25 cellular contexts compared by ENCODE assay signal in genomic region chr4:110778526-110778925, GRCh38.
"Had no signal": no experiment of that assay in that cellular context is flagged by ENCODE, and none has a peak within 500 bp of the region (broad histone marks: within the 10 kb centered on the region; RNA-seq: fewer than 3 reads in every experiment).

No MANE protein-coding gene starts in this region.

- FAIRE-seq: keratinocyte had no signal

- H3K9me3 ChIP-seq: ascending aorta, esophagus squamous epithelium, spleen, thyroid gland had no signal

- H3K36me3 ChIP-seq: ascending aorta, cardiac muscle cell, esophagus squamous epithelium, spleen, thyroid gland had no signal

- H3K4me1 ChIP-seq: ascending aorta, esophagus squamous epithelium, spleen, thyroid gland had no signal

- H3K27me3 ChIP-seq: ascending aorta, cardiac muscle cell, esophagus squamous epithelium, spleen, thyroid gland had no signal

- ATAC-seq: effector memory CD8-positive, alpha-beta T cell; left lobe of liver; sciatic nerve; T-helper 17 cell had no signal

- H3K27ac ChIP-seq: ascending aorta, cardiac muscle cell, esophagus squamous epithelium, spleen, thyroid gland, VCaP had no signal

- DNase-seq: activated CD4-positive, alpha-beta T cell treated with anti-CD3 and anti-CD28 coated beads, Interleukin-2, amount 50 U/mL, for 1 hour; activated CD4-positive, CD25-positive, alpha-beta regulatory T cell treated with anti-CD3 and anti-CD28 coated beads, Interleukin-2, amount 50 U/mL, for 72 hours; activated CD8-positive, alpha-beta memory T cell treated with anti-CD3 and anti-CD28 coated beads, Interleukin-2, amount 50 U/mL, for 4 hours; activated effector memory CD4-positive, alpha-beta T cell treated with anti-CD3 and anti-CD28 coated beads, Interleukin-2, amount 50 U/mL, for 16 hours; activated naive CD4-positive, alpha-beta T cell treated with anti-CD3 and anti-CD28 coated beads, Interleukin-2, amount 50 U/mL, for 16 hours; activated T-cell treated with anti-CD3 and anti-CD28 coated beads, Interleukin-2, amount 50 U/mL, for 48 hours; dermis blood vessel endothelial cell; effector memory CD8-positive, alpha-beta T cell; esophagus squamous epithelium; foreskin melanocyte; glutamatergic neuron; hypothalamus; midbrain; nucleus accumbens; spleen; stimulated activated CD8-positive, alpha-beta memory T cell treated with anti-CD3 and anti-CD28 coated beads, Interleukin-4, amount 100 ng/mL, for 48 hours; stimulated activated naive CD4-positive, alpha-beta T cell treated with Interleukin-2 at 50 U/mL for 16 hours; T-helper 17 cell; thyroid gland had no signal

- H3K4me3 ChIP-seq: ascending aorta, cardiac muscle cell, esophagus squamous epithelium, spleen, thyroid gland had no signal
